In genomic region chr2:101371635-101372034, GRCh38 we compare ENCODE assay signal across 1 cellular context.
TF ChIP-seq lines count a peak whose summit lies in the region.

No MANE protein-coding gene starts in this region.

TF ChIP-seq in HepG2, 621 proteins besides CTCF, POLR2A, EP300 and RAD21:
- TF ChIP-seq HOXA9 (CRISPR knock-in tag; IDR thresholded peaks at IDR 0.05; ENCODE audit: borderline replicate concordance) (no peak), ZNF724P (CRISPR knock-in tag; IDR thresholded peaks at IDR 0.05; ENCODE audit: borderline replicate concordance) (no peak), ZNF703 (CRISPR knock-in tag; IDR thresholded peaks at IDR 0.05; ENCODE audit: borderline replicate concordance) (no peak), ATF4 (CRISPR knock-in tag; IDR thresholded peaks at IDR 0.05) (no peak), ZBTB4 (CRISPR knock-in tag; IDR thresholded peaks at IDR 0.05; ENCODE audit: borderline replicate concordance) (no peak), NFRKB (IDR thresholded peaks at IDR 0.05) (no peak), ZNF776 (CRISPR knock-in tag; IDR thresholded peaks at IDR 0.05) (no peak), ARID3A (IDR thresholded peaks at IDR 0.05; ENCODE audit: low read depth, low read length) (no peak), HOMEZ (CRISPR knock-in tag; IDR thresholded peaks at IDR 0.05; ENCODE audit: low read depth) (no peak), ZFP90 (CRISPR knock-in tag; IDR thresholded peaks at IDR 0.05; ENCODE audit: borderline replicate concordance) (no peak), ZBTB42 (CRISPR knock-in tag; IDR thresholded peaks at IDR 0.05) (no peak), SNAPC5 (CRISPR knock-in tag; IDR thresholded peaks at IDR 0.05; ENCODE audit: borderline replicate concordance) (no peak), AKAP8 (CRISPR knock-in tag; IDR thresholded peaks at IDR 0.05) (no peak)
- TF ChIP-seq, protein P1, sequence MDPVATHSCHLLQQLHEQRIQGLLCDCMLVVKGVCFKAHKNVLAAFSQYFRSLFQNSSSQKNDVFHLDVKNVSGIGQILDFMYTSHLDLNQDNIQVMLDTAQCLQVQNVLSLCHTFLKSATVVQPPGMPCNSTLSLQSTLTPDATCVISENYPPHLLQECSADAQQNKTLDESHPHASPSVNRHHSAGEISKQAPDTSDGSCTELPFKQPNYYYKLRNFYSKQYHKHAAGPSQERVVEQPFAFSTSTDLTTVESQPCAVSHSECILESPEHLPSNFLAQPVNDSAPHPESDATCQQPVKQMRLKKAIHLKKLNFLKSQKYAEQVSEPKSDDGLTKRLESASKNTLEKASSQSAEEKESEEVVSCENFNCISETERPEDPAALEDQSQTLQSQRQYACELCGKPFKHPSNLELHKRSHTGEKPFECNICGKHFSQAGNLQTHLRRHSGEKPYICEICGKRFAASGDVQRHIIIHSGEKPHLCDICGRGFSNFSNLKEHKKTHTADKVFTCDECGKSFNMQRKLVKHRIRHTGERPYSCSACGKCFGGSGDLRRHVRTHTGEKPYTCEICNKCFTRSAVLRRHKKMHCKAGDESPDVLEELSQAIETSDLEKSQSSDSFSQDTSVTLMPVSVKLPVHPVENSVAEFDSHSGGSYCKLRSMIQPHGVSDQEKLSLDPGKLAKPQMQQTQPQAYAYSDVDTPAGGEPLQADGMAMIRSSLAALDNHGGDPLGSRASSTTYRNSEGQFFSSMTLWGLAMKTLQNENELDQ (CRISPR knock-in tag; IDR thresholded peaks at IDR 0.05; ENCODE audit: borderline replicate concordance), result no peak
- TF ChIP-seq, protein P2, sequence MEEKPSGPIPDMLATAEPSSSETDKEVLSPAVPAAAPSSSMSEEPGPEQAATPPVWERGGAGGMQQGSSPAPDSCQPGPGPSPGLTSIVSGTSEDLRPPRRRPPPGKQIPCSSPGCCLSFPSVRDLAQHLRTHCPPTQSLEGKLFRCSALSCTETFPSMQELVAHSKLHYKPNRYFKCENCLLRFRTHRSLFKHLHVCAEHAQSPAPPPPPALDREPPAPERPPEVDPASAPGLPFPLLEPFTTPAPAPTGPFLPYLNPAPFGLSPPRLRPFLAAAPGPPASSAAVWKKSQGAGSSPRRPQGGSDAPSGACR (CRISPR knock-in tag; IDR thresholded peaks at IDR 0.05), result no peak
